26 cellular contexts compared by ENCODE assay signal in the genomic region with DNA sequence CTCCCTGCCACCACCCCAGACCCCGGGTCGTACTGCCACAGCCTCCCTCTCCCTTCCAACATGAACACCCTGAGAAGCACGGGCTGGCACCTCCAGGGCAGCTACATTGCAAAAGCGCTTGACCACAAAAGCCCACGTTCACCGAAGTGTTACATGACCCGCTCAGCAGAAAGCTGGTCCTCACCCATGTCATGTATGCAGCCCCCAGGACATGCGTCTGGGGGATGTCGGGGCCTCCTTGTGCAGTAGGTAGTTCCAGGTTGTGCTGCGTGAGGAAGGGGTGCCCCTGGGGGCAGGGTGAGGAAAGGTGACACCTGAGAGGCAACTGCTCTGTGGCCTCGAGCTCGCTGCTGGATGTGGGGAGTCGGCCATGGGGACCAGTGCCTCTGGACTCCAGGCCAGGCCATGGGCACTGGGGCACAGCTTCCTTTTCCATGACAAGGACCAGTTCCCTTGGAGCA.
DNase-seq lines count a peak whose midpoint lies in the region; ATAC-seq and TF ChIP-seq lines count a peak whose summit lies in the region.
"Had no signal": no experiment of that assay in that cellular context is flagged by ENCODE, and none has a peak within 500 bp of the region (broad histone marks: within the 10 kb centered on the region; RNA-seq: fewer than 3 reads in every experiment).

No MANE protein-coding gene starts in this region.

- peaks cover 2% of the 10 kb centered on the region for H3K27me3 Mint-ChIP-seq in H9 (ENCODE audit: low read depth)
- peaks cover 19 to 30% of the 10 kb centered on the region in 2 donors for H3K27me3 Mint-ChIP-seq in stimulated activated naive B cell treated with anti-CD40 and anti-IgM and Interleukin-4, amounts not matched to agents 10 μg/mL and 1 μg/mL and 100 μg/mL, for 72 hours

- H2BK120ac ChIP-seq in H9 (ENCODE audit: low read depth, low read length, poor library complexity, severe bottlenecking) = no peak overlapping the region
- no peak overlapping the region for H2BK120ac ChIP-seq in neuronal stem cell (ENCODE audit: low read depth, low read length)

- H3K9me3 Mint-ChIP-seq in H9 = peaks cover 3% of the 10 kb centered on the region in 2 experiments; a peak in 3 of 5 replicates
- peaks cover 5 to 7% of the 10 kb centered on the region in 2 donors for H3K9me3 Mint-ChIP-seq in stimulated activated naive B cell treated with anti-CD40 and anti-IgM and Interleukin-4, amounts not matched to agents 10 μg/mL and 1 μg/mL and 100 μg/mL, for 72 hours

- no peak overlapping the region for H3K56ac ChIP-seq in H9 (ENCODE audit: insufficient read length, low read depth, low read length)

- H2AK5ac ChIP-seq in H9 (ENCODE audit: insufficient read length, low read length) = no peak overlapping the region
- no peak overlapping the region for H2AK5ac ChIP-seq in neuronal stem cell (ENCODE audit: low read depth, low read length)

- no peaks in the 10 kb centered on the region for H4K20me1 ChIP-seq in H9 (ENCODE audit: control insufficient read depth, insufficient read depth, insufficient read length)

- H3K9ac ChIP-seq in H9 (ENCODE audit: extremely low read depth, insufficient read length, low read length) (no peak overlapping the region), neuronal stem cell (ENCODE audit: low read depth, low read length, poor library complexity) (no peak overlapping the region)

- H3K4me1 ChIP-seq in H9 (ENCODE audit: insufficient read depth, low read length) (no peaks in the 10 kb centered on the region), neuronal stem cell (ENCODE audit: control insufficient read depth in 2 of 2, insufficient read depth in 1 of 2, low read depth in 1 of 2, low read length in 2 of 2) (peaks cover 0 to 3% of the 10 kb centered on the region in 2 donors), right cardiac atrium (ENCODE audit: control insufficient read depth, insufficient read depth, low read length) (no peaks in the 10 kb centered on the region)

- H2BK20ac ChIP-seq in H9 (ENCODE audit: low read depth, low read length, poor library complexity, severe bottlenecking) = no peak overlapping the region

- H3T11ph ChIP-seq in H9 (ENCODE audit: low read length) = no peak overlapping the region

- no peak overlapping the region for H2BK12ac ChIP-seq in H9 (ENCODE audit: insufficient read length, low read depth, low read length)
- no peak overlapping the region for H2BK12ac ChIP-seq in neuronal stem cell (ENCODE audit: low read length)

- no peaks in the 10 kb centered on the region for H3K79me2 ChIP-seq in H9 (ENCODE audit: insufficient read depth, low read length)

- ATAC-seq in activated CD4-positive, CD25-positive, alpha-beta regulatory T cell treated with anti-CD3 and anti-CD28 coated beads, Interleukin-2, amount 50 U/mL, for 24 hours = no peak
- ATAC-seq in stimulated activated naive B cell treated with anti-CD40 and anti-IgM and Interleukin-4, amounts not matched to agents 10 μg/mL and 1 μg/mL and 100 μg/mL, for 72 hours (replicated peaks) = no peak
- ATAC-seq in HG02623 (IDR thresholded peaks at IDR 0.05; ENCODE audit: unreplicated experiment) (no peak), right cardiac atrium (no peak)

- H3K4me2 ChIP-seq in H9 (ENCODE audit: insufficient read depth, insufficient read length, low read length) (no peak overlapping the region), neuronal stem cell (ENCODE audit: insufficient read depth, low read length, poor library complexity, severe bottlenecking) (no peak overlapping the region)

- H4K5ac ChIP-seq in H9 (ENCODE audit: insufficient read length, low read depth, low read length) = no peak overlapping the region

- H2AFZ ChIP-seq in H9 (ENCODE audit: low read length) (no peak overlapping the region), neuronal stem cell (ENCODE audit: low read length) (no peak overlapping the region)

- H4K8ac ChIP-seq in H9 (replicated peaks; ENCODE audit: insufficient read length, low read depth, low read length) (no peak overlapping the region), neuronal stem cell (ENCODE audit: low read depth, low read length) (no peak overlapping the region)

- WGBS in H9 (ENCODE audit: extremely low coverage, insufficient read length, low lambda C conversion rate) = no CpG with 5 or more reads among the region's 13 CpGs
- no CpG with 5 or more reads among the region's 13 CpGs for WGBS in neuronal stem cell (ENCODE audit: extremely low coverage in 2 of 2, insufficient read length in 2 of 2, insufficient replicate concordance in 1 of 2), 2 donors
- WGBS in right cardiac atrium = 76% methylated on average over 13 of the region's 13 CpGs

- H3K23ac ChIP-seq in H9 (ENCODE audit: insufficient read length, low read depth, low read length) (no peak overlapping the region), neuronal stem cell (ENCODE audit: low read depth, low read length, poor library complexity) (no peak overlapping the region)

- H3K14ac ChIP-seq in H9 (ENCODE audit: insufficient read depth, low read length) = no peak overlapping the region; the same call in 1 of the 2 replicates
- no peak overlapping the region for H3K14ac ChIP-seq in neuronal stem cell (ENCODE audit: low read length)

- DNase-seq in activated CD4-positive, CD25-positive, alpha-beta regulatory T cell treated with anti-CD3 and anti-CD28 coated beads, Interleukin-2, amount 50 U/mL, for 72 hours = peak; percentile 27
- DNase-seq in H9 (peak; percentile 24), neuronal stem cell (ENCODE audit: low spot score) (no peak), right cardiac atrium (no peak), cerebellum (ENCODE audit: low spot score) (no peak)
- DNase-seq in stimulated activated naive B cell treated with anti-CD40 and anti-IgM and Interleukin-4, amounts not matched to agents 10 μg/mL and 1 μg/mL and 100 μg/mL, for 72 hours = no peak
- DNase-seq: CD8-positive, alpha-beta memory T cell; DMS 273 treated with DMSO at 0.1 percent for 48 hours; DMS79 treated with DMSO at 0.1 percent for 48 hours; GF-D8; GOT3; NCI-H1092; NCI-H1436; NCI-H187; NCI-H2081 treated with DMSO at 0.1 percent for 48 hours; NCI-H2171; NCI-H226; NCI-H510A; NCI-H69; SHP77 had no signal

- H3K4me3 ChIP-seq in neuronal stem cell (ENCODE audit: low read length in 2 of 2) = no peak overlapping the region
- H3K4me3 ChIP-seq in right cardiac atrium (ENCODE audit: low read length) = no peak overlapping the region

- no peak overlapping the region for H3K4me3 Mint-ChIP-seq in H9
- H3K4me3 Mint-ChIP-seq in stimulated activated naive B cell treated with anti-CD40 and anti-IgM and Interleukin-4, amounts not matched to agents 10 μg/mL and 1 μg/mL and 100 μg/mL, for 72 hours = no peak overlapping the region
- H3K4me3 Mint-ChIP-seq: B cell; CD14-positive monocyte; CD8-positive, alpha-beta memory T cell had no signal

- H3K79me1 ChIP-seq in H9 (ENCODE audit: insufficient read depth, low read depth, low read length, poor library complexity, severe bottlenecking) = no peaks in the 10 kb centered on the region
- no peaks in the 10 kb centered on the region for H3K79me1 ChIP-seq in neuronal stem cell (ENCODE audit: low read depth, low read length)

- H3K9me3 ChIP-seq in H9 (ENCODE audit: control insufficient read depth, low read depth, low read length) = no peaks in the 10 kb centered on the region
- H3K9me3 ChIP-seq in neuronal stem cell (replicated peaks in 1 of 2; ENCODE audit: control insufficient read depth in 2 of 2, insufficient read depth in 1 of 2, low read depth in 1 of 2, low read length in 2 of 2) = peaks cover 0 to 1% of the 10 kb centered on the region in 2 donors
- H3K9me3 ChIP-seq in right cardiac atrium (ENCODE audit: control insufficient read depth, low read length) = no peaks in the 10 kb centered on the region

- intact Hi-C loops in right cardiac atrium (cut with DNase I) = no loop called here

- H3K27ac ChIP-seq in H9 (ENCODE audit: insufficient read length, low read depth, low read length) (no peak overlapping the region), neuronal stem cell (replicated peaks; ENCODE audit: low read length) (no peak overlapping the region), right cardiac atrium (ENCODE audit: low read length) (no peak overlapping the region)
- H3K27ac ChIP-seq: 22Rv1, RWPE1 had no signal

- H3K4me1 Mint-ChIP-seq in H9 = peaks cover 0 to 9% of the 10 kb centered on the region in 2 experiments; a peak in 1 of 4 replicates
- peaks cover 17 to 23% of the 10 kb centered on the region in 2 donors for H3K4me1 Mint-ChIP-seq in stimulated activated naive B cell treated with anti-CD40 and anti-IgM and Interleukin-4, amounts not matched to agents 10 μg/mL and 1 μg/mL and 100 μg/mL, for 72 hours
- H3K4me1 Mint-ChIP-seq: CD14-positive monocyte; CD8-positive, alpha-beta memory T cell had no signal

- no peak overlapping the region; a peak in 1 of 7 replicates for H3K27ac Mint-ChIP-seq in H9
- H3K27ac Mint-ChIP-seq in stimulated activated naive B cell treated with anti-CD40 and anti-IgM and Interleukin-4, amounts not matched to agents 10 μg/mL and 1 μg/mL and 100 μg/mL, for 72 hours = peak overlapping the region; percentile 1
- H3K27ac Mint-ChIP-seq: B cell; CD8-positive, alpha-beta memory T cell had no signal

- H2BK5ac ChIP-seq in H9 (ENCODE audit: insufficient read length, low read length) = no peak overlapping the region
- no peak overlapping the region for H2BK5ac ChIP-seq in neuronal stem cell (ENCODE audit: low read length)

- no peak overlapping the region for H3K4ac ChIP-seq in H9 (ENCODE audit: low read depth, low read length)
- no peak overlapping the region for H3K4ac ChIP-seq in neuronal stem cell (ENCODE audit: low read length)

- H4K91ac ChIP-seq in H9 (ENCODE audit: insufficient read length, low read depth, low read length) (no peak overlapping the region), neuronal stem cell (ENCODE audit: low read depth, low read length, poor library complexity) (no peak overlapping the region)

- H2BK15ac ChIP-seq in H9 (ENCODE audit: low read depth, low read length) (no peak overlapping the region), neuronal stem cell (ENCODE audit: low read length) (no peak overlapping the region)

- H3K23me2 ChIP-seq in H9 (ENCODE audit: insufficient read length, low read depth, low read length, poor library complexity, severe bottlenecking) = peaks cover 2% of the 10 kb centered on the region

- H3K27me3 ChIP-seq in H9 (ENCODE audit: insufficient read depth, low read length) (no peaks in the 10 kb centered on the region), neuronal stem cell (ENCODE audit: control insufficient read depth in 3 of 3, insufficient read depth in 3 of 3, low read depth in 1 of 3, low read length in 3 of 3) (peaks cover 0 to 7% (median 0%) of the 10 kb centered on the region in 3 experiments), right cardiac atrium (ENCODE audit: control insufficient read depth, insufficient read depth) (no peaks in the 10 kb centered on the region)

- no peaks in the 10 kb centered on the region for H3K36me3 ChIP-seq in neuronal stem cell (replicated peaks in 1 of 2; ENCODE audit: control insufficient read depth in 2 of 2, insufficient read depth in 2 of 2, low read length in 2 of 2)

- H3K18ac ChIP-seq in H9 (ENCODE audit: insufficient read length, low read depth, low read length) (no peak overlapping the region), neuronal stem cell (ENCODE audit: low read length) (peak overlapping the region; percentile 3)

- peaks cover 0 to 4% (median 2%) of the 10 kb centered on the region in 3 experiments; a peak in 2 of 7 replicates for H3K36me3 Mint-ChIP-seq in H9 (ENCODE audit: insufficient read depth in 1 of 3, low read depth in 3 of 3)
- H3K36me3 Mint-ChIP-seq in stimulated activated naive B cell treated with anti-CD40 and anti-IgM and Interleukin-4, amounts not matched to agents 10 μg/mL and 1 μg/mL and 100 μg/mL, for 72 hours = peaks cover 0 to 9% of the 10 kb centered on the region in 2 donors
- H3K36me3 Mint-ChIP-seq: CD8-positive, alpha-beta memory T cell had no signal

- TF ChIP-seq CTCF in H9 (conservative IDR thresholded peaks at IDR 0.05) = no peak

Comparison
In these comparisons a context has a peak if more than half of its experiments do, and no peak if none do; other contexts are left out.
1. DNase-seq: peak in activated CD4-positive, CD25-positive, alpha-beta regulatory T cell treated with anti-CD3 and anti-CD28 coated beads, Interleukin-2, amount 50 U/mL, for 72 hours (single experiment) and H9 (single experiment); none in neuronal stem cell (single experiment), stimulated activated naive B cell treated with anti-CD40 and anti-IgM and Interleukin-4, amounts not matched to agents 10 μg/mL and 1 μg/mL and 100 μg/mL, for 72 hours (single experiment), right cardiac atrium (0 of 3) and cerebellum (single experiment).